In genomic region chr17:63420868-63421680, GRCh38 we compare ENCODE assay signal across 1 cellular context.
TF ChIP-seq lines count a peak whose summit lies in the region.

No MANE protein-coding gene starts in this region.

TF ChIP-seq in K562, 482 proteins besides CTCF, POLR2A, EP300 and RAD21:
- TF ChIP-seq, protein P1, sequence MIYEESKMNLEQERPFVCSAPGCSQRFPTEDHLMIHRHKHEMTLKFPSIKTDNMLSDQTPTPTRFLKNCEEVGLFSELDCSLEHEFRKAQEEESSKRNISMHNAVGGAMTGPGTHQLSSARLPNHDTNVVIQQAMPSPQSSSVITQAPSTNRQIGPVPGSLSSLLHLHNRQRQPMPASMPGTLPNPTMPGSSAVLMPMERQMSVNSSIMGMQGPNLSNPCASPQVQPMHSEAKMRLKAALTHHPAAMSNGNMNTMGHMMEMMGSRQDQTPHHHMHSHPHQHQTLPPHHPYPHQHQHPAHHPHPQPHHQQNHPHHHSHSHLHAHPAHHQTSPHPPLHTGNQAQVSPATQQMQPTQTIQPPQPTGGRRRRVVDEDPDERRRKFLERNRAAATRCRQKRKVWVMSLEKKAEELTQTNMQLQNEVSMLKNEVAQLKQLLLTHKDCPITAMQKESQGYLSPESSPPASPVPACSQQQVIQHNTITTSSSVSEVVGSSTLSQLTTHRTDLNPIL (CRISPR knock-in tag; IDR thresholded peaks at IDR 0.05): no peak
- TF ChIP-seq ZNF197 (CRISPR knock-in tag; IDR thresholded peaks at IDR 0.05; ENCODE audit: low read depth) (no peak), EP400 (IDR thresholded peaks at IDR 0.05) (0 out of 2 replicates have a peak, but pooled peaks have one; percentile 5), ZNF584 (CRISPR knock-in tag; IDR thresholded peaks at IDR 0.05; ENCODE audit: low read depth) (0 out of 2 replicates have a peak, but pooled peaks have one; percentile 13), TAF9B (IDR thresholded peaks at IDR 0.05; ENCODE audit: partially characterized antibody) (peak; percentile 9), DPF2 (IDR thresholded peaks at IDR 0.05) (peak; percentile 30; the same call in 1 of the 2 replicates), ESRRA (IDR thresholded peaks at IDR 0.05; ENCODE audit: borderline replicate concordance, low read depth) (no peak)
- TF ChIP-seq, protein P2, sequence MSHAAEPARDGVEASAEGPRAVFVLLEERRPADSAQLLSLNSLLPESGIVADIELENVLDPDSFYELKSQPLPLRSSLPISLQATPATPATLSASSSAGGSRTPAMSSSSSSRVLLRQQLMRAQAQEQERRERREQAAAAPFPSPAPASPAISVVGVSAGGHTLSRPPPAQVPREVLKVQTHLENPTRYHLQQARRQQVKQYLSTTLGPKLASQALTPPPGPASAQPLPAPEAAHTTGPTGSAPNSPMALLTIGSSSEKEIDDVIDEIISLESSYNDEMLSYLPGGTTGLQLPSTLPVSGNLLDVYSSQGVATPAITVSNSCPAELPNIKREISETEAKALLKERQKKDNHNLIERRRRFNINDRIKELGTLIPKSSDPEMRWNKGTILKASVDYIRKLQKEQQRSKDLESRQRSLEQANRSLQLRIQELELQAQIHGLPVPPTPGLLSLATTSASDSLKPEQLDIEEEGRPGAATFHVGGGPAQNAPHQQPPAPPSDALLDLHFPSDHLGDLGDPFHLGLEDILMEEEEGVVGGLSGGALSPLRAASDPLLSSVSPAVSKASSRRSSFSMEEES (CRISPR knock-in tag; IDR thresholded peaks at IDR 0.05): 0 out of 2 replicates have a peak, but pooled peaks have one; percentile 19
- TF ChIP-seq, protein P3, sequence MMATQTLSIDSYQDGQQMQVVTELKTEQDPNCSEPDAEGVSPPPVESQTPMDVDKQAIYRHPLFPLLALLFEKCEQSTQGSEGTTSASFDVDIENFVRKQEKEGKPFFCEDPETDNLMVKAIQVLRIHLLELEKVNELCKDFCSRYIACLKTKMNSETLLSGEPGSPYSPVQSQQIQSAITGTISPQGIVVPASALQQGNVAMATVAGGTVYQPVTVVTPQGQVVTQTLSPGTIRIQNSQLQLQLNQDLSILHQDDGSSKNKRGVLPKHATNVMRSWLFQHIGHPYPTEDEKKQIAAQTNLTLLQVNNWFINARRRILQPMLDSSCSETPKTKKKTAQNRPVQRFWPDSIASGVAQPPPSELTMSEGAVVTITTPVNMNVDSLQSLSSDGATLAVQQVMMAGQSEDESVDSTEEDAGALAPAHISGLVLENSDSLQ (IDR thresholded peaks at IDR 0.05): 0 out of 2 replicates have a peak, but pooled peaks have one; percentile 4
